ENCODE assay signal across 30 cellular contexts in the genomic region with DNA sequence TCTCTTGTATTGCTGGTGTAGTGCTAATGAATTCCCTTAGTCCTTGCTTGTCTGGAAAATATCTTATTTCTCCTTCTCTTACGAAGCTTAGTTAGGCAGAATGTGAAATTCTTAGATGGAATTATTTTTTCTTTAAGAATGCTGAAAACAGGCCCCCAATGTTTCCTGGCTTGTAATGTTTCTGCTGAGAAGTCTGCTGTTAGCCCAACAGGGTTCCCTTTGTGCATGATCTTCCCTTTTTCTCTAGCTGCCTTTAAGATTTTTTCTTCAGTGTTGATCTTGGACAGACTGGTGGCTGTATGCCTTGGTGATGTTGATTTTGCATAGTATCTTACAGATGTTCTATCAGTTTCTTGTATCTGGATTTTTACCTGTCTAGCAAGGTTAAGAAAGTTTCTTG.
"Had no signal": no experiment of that assay in that cellular context is flagged by ENCODE, and none has a peak within 500 bp of the region (broad histone marks: within the 10 kb centered on the region; RNA-seq: fewer than 3 reads in every experiment).

No MANE protein-coding gene starts in this region.

- H3K36me3 ChIP-seq: ascending aorta, cardiac muscle cell had no signal

- DNase-seq: activated CD4-positive, alpha-beta memory T cell treated with anti-CD3 and anti-CD28 coated beads, Interleukin-2, amount 10 ng/mL, durations not matched to agents 7 days and 5 days; activated CD4-positive, alpha-beta T cell treated with anti-CD3 and anti-CD28 coated beads for 1 hour; activated CD4-positive, alpha-beta T cell treated with anti-CD3 and anti-CD28 coated beads for 36 hours; activated CD4-positive, alpha-beta T cell treated with anti-CD3 and anti-CD28 coated beads for 48 hours; activated CD4-positive, alpha-beta T cell treated with anti-CD3 and anti-CD28 coated beads, Interleukin-2, amount 10 ng/mL, durations not matched to agents 7 days and 5 days; activated CD4-positive, alpha-beta T cell treated with anti-CD3 and anti-CD28 coated beads, Interleukin-2, amount 50 U/mL, for 48 hours; activated CD4-positive, CD25-positive, alpha-beta regulatory T cell; activated CD8-positive, alpha-beta memory T cell treated with anti-CD3 and anti-CD28 coated beads for 24 hours; activated CD8-positive, alpha-beta memory T cell treated with anti-CD3 and anti-CD28 coated beads, Interleukin-2, amount 10 ng/mL, durations not matched to agents 7 days and 5 days; activated CD8-positive, alpha-beta memory T cell treated with anti-CD3 and anti-CD28 coated beads, Interleukin-2, amount 50 U/mL, for 48 hours; activated CD8-positive, alpha-beta T cell treated with anti-CD3 and anti-CD28 coated beads, Interleukin-2, amount 10 ng/mL, durations not matched to agents 7 days and 5 days; activated effector memory CD4-positive, alpha-beta T cell treated with Interleukin-2 at 50 U/mL for 16 hours; activated gamma-delta T cell; activated naive CD4-positive, alpha-beta T cell treated with anti-CD3 and anti-CD28 coated beads, Interleukin-2, amount 10 ng/mL, durations not matched to agents 7 days and 5 days; activated naive CD4-positive, alpha-beta T cell treated with Interleukin-2 at 50 U/mL for 16 hours; activated naive CD8-positive, alpha-beta T cell treated with anti-CD3 and anti-CD28 coated beads, Interleukin-2, amount 10 ng/mL, durations not matched to agents 7 days and 5 days; activated naive CD8-positive, alpha-beta T cell treated with anti-CD3 and anti-CD28 coated beads, Interleukin-2, amount 50 U/mL, for 24 hours; activated T-cell treated with anti-CD3 and anti-CD28 coated beads, Interleukin-2, amount 50 U/mL, for 24 hours; activated T-cell treated with anti-CD3 and anti-CD28 coated beads, Interleukin-2, amount 50 U/mL, for 48 hours; amygdala; anterior cingulate cortex; caudate nucleus; cerebellar nuclear complex; T-helper 1 cell; T-helper 2 cell; T-helper 9 cell had no signal

- H3K4me1 ChIP-seq: ascending aorta had no signal

- H3K27me3 ChIP-seq: ascending aorta, cardiac muscle cell had no signal

- ATAC-seq: activated CD4-positive, alpha-beta T cell treated with anti-CD3 and anti-CD28 coated beads for 36 hours; activated CD4-positive, CD25-positive, alpha-beta regulatory T cell treated with anti-CD3 and anti-CD28 coated beads, Interleukin-2, amount 50 U/mL, for 24 hours; activated CD8-positive, alpha-beta memory T cell treated with anti-CD3 and anti-CD28 coated beads, Interleukin-2, amount 10 ng/mL, durations not matched to agents 7 days and 5 days; activated CD8-positive, alpha-beta T cell treated with anti-CD3 and anti-CD28 coated beads, Interleukin-2, amount 10 ng/mL, durations not matched to agents 7 days and 5 days; activated naive CD8-positive, alpha-beta T cell treated with anti-CD3 and anti-CD28 coated beads, Interleukin-2, amount 50 U/mL, for 24 hours had no signal

- H3K27ac ChIP-seq: ascending aorta, cardiac muscle cell, VCaP had no signal

- H3K4me3 ChIP-seq: ascending aorta, cardiac muscle cell had no signal
